In genomic region chr4:76179398-76180318, GRCh38 we compare ENCODE assay signal across 8 cellular contexts. TPM values are rescaled to one million over a fixed set of nuclear protein-coding genes. Genes with fewer than 3 reads are reported as not detected.
A peak's percentile ranks its signal among the peaks of the same experiment; 100 is the strongest.
DNase-seq lines count a peak whose midpoint lies in the region; ATAC-seq and TF ChIP-seq lines count a peak whose summit lies in the region.

No MANE protein-coding gene starts in this region.

- H3K36me3 Mint-ChIP-seq in progenitor cell of endocrine pancreas (ENCODE audit: insufficient read depth), result peaks cover 4% of the 10 kb centered on the region

- intact Hi-C loops in Right ventricle myocardium superior (cut with DNase I), result loop anchor here (10.0 kb wide), 1 partner anchor 125 kb away; the partner anchor contains the start of gene STBD1

- no peaks in the 10 kb centered on the region for H3K9me3 Mint-ChIP-seq in progenitor cell of endocrine pancreas (ENCODE audit: low read depth)

- H3K27me3 ChIP-seq in GM06990 (replicated peaks; ENCODE audit: control insufficient read depth, insufficient read depth, low read length), result no peaks in the 10 kb centered on the region

- ATAC-seq in SK-N-SH treated with all-trans-retinoic acid at 6 μM for 48 hours, result peak; percentile 99
- peak; percentile 88 for ATAC-seq in Right ventricle myocardium superior (ENCODE audit: poor library complexity)

- no peaks in the 10 kb centered on the region for H3K27me3 Mint-ChIP-seq in progenitor cell of endocrine pancreas

- DNase-seq in GM06990 (ENCODE audit: extremely low read depth, insufficient read length) (peak; percentile 34), HFF-Myc (ENCODE audit: extremely low read depth, low read depth) (peak; percentile 47), NCI-H1092 (lab: John Stamatoyannopoulos, UW) (peak; percentile 78), Right ventricle myocardium superior (peak; percentile 92), progenitor cell of endocrine pancreas (ENCODE audit: low spot score, unreplicated experiment) (peak; percentile 72), ureter (ENCODE audit: low spot score) (peak; percentile 85)
- peak; percentile 82 for DNase-seq in activated naive CD4-positive, alpha-beta T cell treated with anti-CD3 and anti-CD28 coated beads, Interleukin-2, amount 50 U/mL, for 16 hours

- H3K36me3 ChIP-seq in GM06990 (ENCODE audit: control insufficient read depth, insufficient read depth, low read length), result no peaks in the 10 kb centered on the region

- peaks cover 6% of the 10 kb centered on the region for H3K4me1 Mint-ChIP-seq in progenitor cell of endocrine pancreas (ENCODE audit: low read depth)

- TF ChIP-seq CTCF in GM06990 (IDR thresholded peaks at IDR 0.05; ENCODE audit: insufficient read depth, low read length, poor library complexity, severe bottlenecking), result peak; percentile 87
- TF ChIP-seq CTCF in HFF-Myc (IDR thresholded peaks at IDR 0.05; ENCODE audit: low read depth, low read length, missing control alignments), result peak; percentile 90
- TF ChIP-seq CTCF in progenitor cell of endocrine pancreas (IDR thresholded peaks at IDR 0.05; ENCODE audit: unreplicated experiment), result peak; percentile 97

- H3K4me3 Mint-ChIP-seq in progenitor cell of endocrine pancreas (ENCODE audit: low read depth), result no peak overlapping the region

- H3K4me3 ChIP-seq in GM06990 (replicated peaks; ENCODE audit: low read depth, low read length), result no peak overlapping the region
- no peak overlapping the region for H3K4me3 ChIP-seq in HFF-Myc (replicated peaks; ENCODE audit: low read depth, low read length)

- H3K27ac Mint-ChIP-seq in progenitor cell of endocrine pancreas, result peak overlapping the region; percentile 85

TF ChIP-seq in SK-N-SH treated with all-trans-retinoic acid at 6 μM for 48 hours, 23 proteins besides CTCF, POLR2A, EP300 and RAD21:
- TF ChIP-seq CSDC2 (CRISPR knock-in tag; IDR thresholded peaks at IDR 0.05), result no peak
- no peak for TF ChIP-seq TSHZ2 (CRISPR knock-in tag; IDR thresholded peaks at IDR 0.05)
- TF ChIP-seq ZFP3 (CRISPR knock-in tag; IDR thresholded peaks at IDR 0.05), result 0 out of 2 replicates have a peak, but pooled peaks have one; percentile 40
TF ChIP-seq in SK-N-SH treated with all-trans-retinoic acid at 6 μM for 48 hours: peak in this region for 1.

RNA-seq across cellular contexts. Expression of gene NUP54, which starts 31.5 kb away (rescaled TPM):
- total RNA-seq in Right ventricle myocardium superior, result 18.2 TPM
- total RNA-seq in progenitor cell of endocrine pancreas, result 67.5 and 68.8 TPM in 2 replicates
- total RNA-seq in ureter, result 47.2 TPM

RNA-seq across cellular contexts. Expression of gene SCARB2, which starts 34.0 kb away (rescaled TPM):
- 96.3 TPM for total RNA-seq in Right ventricle myocardium superior
- total RNA-seq in progenitor cell of endocrine pancreas, result 92.2 and 98.3 TPM in 2 replicates
- 228 TPM for total RNA-seq in ureter

Comparison
In these comparisons a context has a peak if more than half of its experiments do, and no peak if none do; other contexts are left out.
1. DNase-seq: peak in every context shown above with its lines; median percentile 92 in Right ventricle myocardium superior; 85 in ureter; 82 in activated naive CD4-positive, alpha-beta T cell treated with anti-CD3 and anti-CD28 coated beads, Interleukin-2, amount 50 U/mL, for 16 hours; 78 in NCI-H1092; 72 in progenitor cell of endocrine pancreas; 47 in HFF-Myc; 34 in GM06990.